Comparison of ENCODE assay signal across 8 cellular contexts in the genomic region with DNA sequence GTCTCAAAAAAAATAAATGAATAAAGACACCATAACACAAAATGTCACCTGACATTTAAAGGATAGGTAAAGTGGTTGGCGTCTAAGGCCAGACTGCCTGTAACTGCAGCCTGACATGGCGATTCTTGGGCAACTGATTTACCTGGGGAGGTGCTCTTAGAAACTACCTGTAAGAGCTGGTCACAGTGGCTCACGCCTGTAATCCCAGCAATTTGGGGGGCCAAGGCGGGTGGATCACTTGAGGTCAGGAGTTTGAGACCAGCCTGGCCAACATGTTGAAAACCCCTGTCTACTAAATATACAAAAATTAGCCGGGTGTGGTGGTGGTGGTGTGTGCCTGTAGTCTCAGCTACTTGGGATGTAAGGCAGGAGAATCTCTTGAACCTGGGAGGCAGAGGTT.
"Had no signal": no experiment of that assay in that cellular context is flagged by ENCODE, and none has a peak within 500 bp of the region (broad histone marks: within the 10 kb centered on the region; RNA-seq: fewer than 3 reads in every experiment).

No MANE protein-coding gene starts in this region.

- H3K4me3 ChIP-seq: GM23338, K562 had no signal

- H3K4me1 Mint-ChIP-seq: GM23338, H9 had no signal

- ATAC-seq: GM23338, K562 had no signal

- DNase-seq: H9, HCEC 1CT, IMR-90 had no signal

- H3K27ac ChIP-seq: HL-60 had no signal

- FAIRE-seq: H1, H54, K562 had no signal

- H3K27ac Mint-ChIP-seq: GM23338, H9 had no signal

- H3K4me3 Mint-ChIP-seq: GM23338, H9 had no signal

- H3K9me3 Mint-ChIP-seq: H9 had no signal

- H3K4me2 ChIP-seq: GM23338 had no signal
